In the genomic region with DNA sequence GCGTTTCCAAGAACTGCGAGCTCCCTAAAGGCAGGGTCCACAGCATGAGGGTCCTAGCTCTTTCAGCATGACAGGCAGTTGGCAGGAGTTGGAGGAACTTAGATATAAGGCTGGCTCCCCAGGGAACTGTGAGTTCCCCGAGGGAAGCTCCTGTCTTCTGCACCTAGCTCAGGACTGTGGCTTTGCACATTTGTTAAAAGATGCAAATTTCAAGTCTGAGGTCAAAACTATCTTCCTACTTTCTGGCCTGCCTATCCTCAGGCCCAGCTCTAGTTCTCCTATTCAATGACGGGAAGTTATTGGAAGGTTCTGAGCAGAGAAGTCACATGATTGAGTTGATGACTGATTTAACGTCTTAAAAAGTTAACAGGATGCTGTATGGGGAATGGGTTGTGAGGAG, we compare ENCODE assay signal across 10 cellular contexts. TPM values are rescaled to one million over a fixed set of nuclear protein-coding genes. Genes with fewer than 3 reads are reported as not detected.
DNase-seq lines count a peak whose midpoint lies in the region; ATAC-seq and TF ChIP-seq lines count a peak whose summit lies in the region.
"Had no signal": no experiment of that assay in that cellular context is flagged by ENCODE, and none has a peak within 500 bp of the region (broad histone marks: within the 10 kb centered on the region; RNA-seq: fewer than 3 reads in every experiment).

No MANE protein-coding gene starts in this region.

- H3K4me3 ChIP-seq in gastrocnemius medialis (no peak overlapping the region), H7 (ENCODE audit: insufficient read depth, low read depth, low read length) (no peak overlapping the region)

- in situ Hi-C loops in gastrocnemius medialis (cut with MboI; ENCODE audit: low sequenced_read_pairs in 4 of 4), result no loop called here

- no peak for TF ChIP-seq POLR2A in gastrocnemius medialis (IDR thresholded peaks at IDR 0.05)

- DNase-seq in NOMO-1 treated with dmso at 0.1 percent for 144 hours (lab: John Stamatoyannopoulos, UW; ENCODE audit: unreplicated experiment) (peak; percentile 59), gastrocnemius medialis (no peak), AG08396 (ENCODE audit: low spot score) (no peak), SK-N-DZ (ENCODE audit: low spot score) (no peak), H7 (no peak)
- DNase-seq: activated naive CD8-positive, alpha-beta T cell treated with anti-CD3 and anti-CD28 coated beads, Interleukin-2, amount 10 ng/mL, durations not matched to agents 7 days and 5 days; Calu3 had no signal

- peak overlapping the region; percentile 88 to 99 (median 92) for H3K27ac ChIP-seq in gastrocnemius medialis

- TF ChIP-seq CTCF in gastrocnemius medialis (IDR thresholded peaks at IDR 0.05 in 4 of 5, conservative IDR thresholded peaks at IDR 0.05 in 1 of 5), result no peak

- intact Hi-C loops in gastrocnemius medialis (cut with DNase I; ENCODE audit: low total_unique reads), result no loop called here

- no peaks in the 10 kb centered on the region for H3K9me3 ChIP-seq in gastrocnemius medialis

- ATAC-seq in GM18520 (IDR thresholded peaks at IDR 0.05; ENCODE audit: unreplicated experiment) (peak; percentile 63), HG02759 (IDR thresholded peaks at IDR 0.05; ENCODE audit: unreplicated experiment) (peak; percentile 61), gastrocnemius medialis (no peak), GM21360 (IDR thresholded peaks at IDR 0.05; ENCODE audit: unreplicated experiment) (no peak)

- H3K36me3 ChIP-seq in gastrocnemius medialis, result no peaks in the 10 kb centered on the region
- no peaks in the 10 kb centered on the region for H3K36me3 ChIP-seq in H7 (replicated peaks; ENCODE audit: control insufficient read depth, insufficient read depth, low read length)

- H3K4me1 ChIP-seq in gastrocnemius medialis, result peaks cover 37 to 48% of the 10 kb centered on the region in 2 donors

- H3K27me3 ChIP-seq in gastrocnemius medialis, result no peaks in the 10 kb centered on the region
- no peaks in the 10 kb centered on the region for H3K27me3 ChIP-seq in H7 (ENCODE audit: control insufficient read depth, insufficient read depth, low read length)

RNA-seq across cellular contexts. Expression of gene UCP3, which starts 11.7 kb away (rescaled TPM):
- 100 to 1,000 TPM; 489 to 938 (median 679) TPM for total RNA-seq in gastrocnemius medialis
- 0.23 and 0.51 TPM in 2 replicates for polyA plus RNA-seq in SK-N-DZ (2014; cell fraction: cytosol; rRNA removed)
- 3.2 and 8.2 TPM in 2 replicates for polyA plus RNA-seq in SK-N-DZ (2014; cell fraction: nucleus; rRNA removed)
- total RNA-seq in H7 (2014; rRNA removed; shearing (Covaris generic)), result 0.10 TPM in 1 of 2 replicates, not detected in the other

RNA-seq across cellular contexts. Expression of gene UCP2, which starts 37.9 kb away (rescaled TPM):
- 100 to 1,000 TPM in 1 of 4 donors, 10 to 100 TPM in 3; 16.8 to 284 (median 56.7) TPM for total RNA-seq in gastrocnemius medialis
- polyA plus RNA-seq in SK-N-DZ (2014; cell fraction: cytosol; rRNA removed), result 25.3 and 28.3 TPM in 2 replicates
- 13.8 and 27.2 TPM in 2 replicates for polyA plus RNA-seq in SK-N-DZ (2014; cell fraction: nucleus; rRNA removed)
- total RNA-seq in H7 (2014; rRNA removed; shearing (Covaris generic)), result 32.4 and 43.6 TPM in 2 replicates

Comparison
In these comparisons a context has a peak if more than half of its experiments do, and no peak if none do; other contexts are left out.
1. ATAC-seq: peak in GM18520 (single experiment) and HG02759 (single experiment); none in gastrocnemius medialis (0 of 2) and GM21360 (single experiment).
2. RNA of gene UCP3, which starts 11.7 kb away (total RNA-seq): 489 to 938 TPM in gastrocnemius medialis; 0.10 TPM in H7; every median in the first group is over 100 times any median in the second.